ENCODE assay signal across 8 cellular contexts in the genomic region with DNA sequence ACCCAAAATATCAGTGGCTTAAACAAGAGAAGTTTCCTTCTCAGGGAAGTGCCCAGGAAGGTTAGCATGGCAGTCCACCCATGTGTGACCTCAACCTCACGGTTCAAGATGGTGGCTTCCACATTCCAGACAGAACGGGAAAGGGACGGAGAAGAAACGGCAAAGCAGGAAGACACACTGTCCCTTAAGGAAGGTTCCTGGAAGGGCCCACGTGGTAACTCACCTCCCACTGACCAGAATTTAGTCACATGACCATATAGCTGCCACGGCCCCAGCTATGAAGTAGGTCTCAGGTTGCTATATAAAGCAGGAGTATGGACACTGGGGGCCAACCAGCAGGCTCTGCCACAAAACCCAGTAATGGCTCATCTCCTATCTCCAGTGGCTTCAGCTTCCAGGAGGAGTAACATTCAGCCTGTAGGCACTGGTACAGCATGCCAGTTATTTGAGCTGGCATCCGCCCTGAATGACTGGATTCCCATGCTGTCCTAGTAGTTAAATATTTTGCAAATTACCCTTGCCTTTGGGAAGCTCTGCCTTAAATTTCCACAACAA.
DNase-seq lines count a peak whose midpoint lies in the region; ATAC-seq and TF ChIP-seq lines count a peak whose summit lies in the region.

No MANE protein-coding gene starts in this region.

- peak; percentile 10 for ATAC-seq in omental fat pad (ENCODE audit: low FRiP score)
- ATAC-seq in HG03095 (IDR thresholded peaks at IDR 0.05; ENCODE audit: unreplicated experiment), result no peak
- ATAC-seq in HG02678 (IDR thresholded peaks at IDR 0.05; ENCODE audit: unreplicated experiment), result no peak

- peaks cover 4% of the 10 kb centered on the region; the same call in 1 of the 2 replicates for H4K20me1 ChIP-seq in OCI-LY7 (ENCODE audit: insufficient read depth, low read length)

- peak overlapping the region; percentile 60 to 90 (median 82) for H3K4me3 Mint-ChIP-seq in CD4-positive, alpha-beta memory T cell

- H3K4me2 ChIP-seq in OCI-LY7 (ENCODE audit: low read length), result peak overlapping the region; percentile 16; the same call in 1 of the 2 replicates

- POLR2A ChIA-PET in CD4-positive, alpha-beta memory T cell (lab: Charles Lee; ENCODE audit: partially characterized antibody), result interaction anchor here (0.6 to 1.9 kb wide), 7 partner anchors 8 to 108 kb away, joined by 3 to 6 read pairs (median 4); no protein-coding TSS in a partner anchor
- POLR2A ChIA-PET in OCI-LY7 (lab: Charles Lee), result interaction anchor here (0.7 kb wide), 1 partner anchor 508 kb away, joined by 5 read pairs; no protein-coding TSS in a partner anchor

- peaks cover 97% of the 10 kb centered on the region for H3K4me1 ChIP-seq in CD4-positive, alpha-beta memory T cell (ENCODE audit: insufficient read depth, low read length)
- H3K4me1 ChIP-seq in OCI-LY7 (ENCODE audit: insufficient read depth, low read length, poor library complexity, severe bottlenecking), result peaks cover 26% of the 10 kb centered on the region

- TF ChIP-seq CTCF in OCI-LY7 (conservative IDR thresholded peaks at IDR 0.05; ENCODE audit: low read length), result no peak
- TF ChIP-seq CTCF in dorsolateral prefrontal cortex (IDR thresholded peaks at IDR 0.05 in 54 of 56, conservative IDR thresholded peaks at IDR 0.05 in 2 of 56; ENCODE audit: low read depth in 1 of 56, partially characterized antibody in 56 of 56), result no peak
- TF ChIP-seq CTCF in omental fat pad (IDR thresholded peaks at IDR 0.05), result no peak

- peaks cover 78 to 96% (median 87%) of the 10 kb centered on the region in 4 donors for H3K4me1 Mint-ChIP-seq in CD4-positive, alpha-beta memory T cell

- no peak for DNase-seq in CD4-positive, alpha-beta memory T cell
- DNase-seq in OCI-LY7 (ENCODE audit: low spot score), result no peak
- DNase-seq in dorsolateral prefrontal cortex, result no peak
- no peak for DNase-seq in omental fat pad (ENCODE audit: low spot score)
- no peak for DNase-seq in epidermal melanocyte (ENCODE audit: insufficient read length, low spot score)
- no peak for DNase-seq in posterior vena cava (ENCODE audit: low spot score)

- H2AFZ ChIP-seq in OCI-LY7 (ENCODE audit: low read length), result no peak overlapping the region

- H3K27me3 Mint-ChIP-seq in CD4-positive, alpha-beta memory T cell, result no peaks in the 10 kb centered on the region

- BruUV-seq in OCI-LY7 (replicated peaks; lab: Mats Ljungman, UMichigan), result no TSS peak

- H3K27ac ChIP-seq in CD4-positive, alpha-beta memory T cell (ENCODE audit: low read depth, low read length), result peak overlapping the region; percentile 52
- H3K27ac ChIP-seq in OCI-LY7 (ENCODE audit: low read depth, low read length, poor library complexity, severe bottlenecking) (no peak overlapping the region), dorsolateral prefrontal cortex (peak overlapping the region in 49 of 59 donors; percentile 7 to 81 (median 55))

- H3K27me3 ChIP-seq in CD4-positive, alpha-beta memory T cell (ENCODE audit: insufficient read depth, low read length), result no peaks in the 10 kb centered on the region
- no peaks in the 10 kb centered on the region for H3K27me3 ChIP-seq in dorsolateral prefrontal cortex

- H3K27ac Mint-ChIP-seq in CD4-positive, alpha-beta memory T cell, result peak overlapping the region; percentile 84 to 94 (median 91)

- no peaks in the 10 kb centered on the region for H3K36me3 ChIP-seq in CD4-positive, alpha-beta memory T cell (ENCODE audit: insufficient read depth, low read length)
- no peaks in the 10 kb centered on the region for H3K36me3 ChIP-seq in OCI-LY7 (ENCODE audit: insufficient read depth, low read length)

- peaks cover 5% of the 10 kb centered on the region; the same call in 1 of the 2 replicates for H3K79me2 ChIP-seq in OCI-LY7 (ENCODE audit: insufficient read depth, low read depth, low read length)

- no peaks in the 10 kb centered on the region for H3K9me3 ChIP-seq in CD4-positive, alpha-beta memory T cell (ENCODE audit: control insufficient read depth in 1 of 2, low read length in 2 of 2)
- H3K9me3 ChIP-seq in OCI-LY7 (ENCODE audit: low read length), result no peaks in the 10 kb centered on the region

- CTCF ChIA-PET in CD4-positive, alpha-beta memory T cell (lab: Charles Lee; ENCODE audit: partially characterized antibody), result interaction anchor here (0.9 to 3.0 kb wide), 6 partner anchors 24 to 116 kb away, joined by 3 to 16 read pairs (median 6); no protein-coding TSS in a partner anchor
- CTCF ChIA-PET in OCI-LY7 (lab: Charles Lee; ENCODE audit: unreplicated experiment), result interaction anchor here (1.5 kb wide), 1 partner anchor 17 kb away, joined by 3 read pairs; no protein-coding TSS in a partner anchor

- H3K36me3 Mint-ChIP-seq in CD4-positive, alpha-beta memory T cell, result peaks cover 7 to 34% of the 10 kb centered on the region in 2 donors

- H3K9me2 ChIP-seq in OCI-LY7 (ENCODE audit: insufficient read depth, low read length), result no peaks in the 10 kb centered on the region

- H3K9me3 Mint-ChIP-seq in CD4-positive, alpha-beta memory T cell, result no peaks in the 10 kb centered on the region

- intact Hi-C loops in CD4-positive, alpha-beta memory T cell (cut with micrococcal nuclease), result no loop called here
- intact Hi-C loops in OCI-LY7 (cut with micrococcal nuclease; ENCODE audit: unreplicated experiment), result no loop called here
- intact Hi-C loops in dorsolateral prefrontal cortex (cut with DNase I), result no loop called here
- intact Hi-C loops in posterior vena cava (cut with DNase I), result no loop called here

- H3K4me3 ChIP-seq in CD4-positive, alpha-beta memory T cell (ENCODE audit: low read length in 2 of 2), result no peak overlapping the region
- H3K4me3 ChIP-seq in OCI-LY7 (ENCODE audit: low read depth, low read length, poor library complexity, severe bottlenecking) (no peak overlapping the region), dorsolateral prefrontal cortex (peak overlapping the region in 2 of 59 donors; percentile 10 to 15)
